22 cellular contexts compared by ENCODE assay signal in genomic region chr15:69562564-69562963, GRCh38.
DNase-seq lines count a peak whose midpoint lies in the region; ATAC-seq and TF ChIP-seq lines count a peak whose summit lies in the region.
"Had no signal": no experiment of that assay in that cellular context is flagged by ENCODE, and none has a peak within 500 bp of the region (broad histone marks: within the 10 kb centered on the region; RNA-seq: fewer than 3 reads in every experiment).

No MANE protein-coding gene starts in this region.

- no peak overlapping the region for H3K4me3 ChIP-seq in body of pancreas
- H3K4me3 ChIP-seq: thyroid gland had no signal

- TF ChIP-seq CTCF in body of pancreas (IDR thresholded peaks at IDR 0.05) (no peak), progenitor cell of endocrine pancreas (IDR thresholded peaks at IDR 0.05; ENCODE audit: unreplicated experiment) (no peak)

- peaks cover 64% of the 10 kb centered on the region for H3K4me1 Mint-ChIP-seq in progenitor cell of endocrine pancreas (ENCODE audit: low read depth)
- H3K4me1 Mint-ChIP-seq: stimulated activated memory B cell treated with anti-CD40 and anti-IgM and Interleukin-4, amounts not matched to agents 10 μg/mL and 1 μg/mL and 100 μg/mL, for 72 hours had no signal

- peaks cover 36% of the 10 kb centered on the region for H3K27me3 Mint-ChIP-seq in progenitor cell of endocrine pancreas

- H3K4me3 Mint-ChIP-seq in progenitor cell of endocrine pancreas (ENCODE audit: low read depth): peak overlapping the region; percentile 56
- H3K4me3 Mint-ChIP-seq: H9; mesothelial cell of epicardium; nephron progenitor cell; stimulated activated memory B cell treated with anti-CD40 and anti-IgM and Interleukin-4, amounts not matched to agents 10 μg/mL and 1 μg/mL and 100 μg/mL, for 72 hours; T-helper 1 cell treated with Interleukin-12 subunit alpha and Interleukin-12 subunit beta and Interleukin-4 antibody, amounts not matched to agents 30 μg/mL and 1 μg/mL, for 36 hours had no signal

- H3K27ac ChIP-seq in body of pancreas: peak overlapping the region; percentile 8 to 61 (median 26)
- H3K27ac ChIP-seq: brain microvascular endothelial cell, thyroid gland had no signal

- H3K9me3 Mint-ChIP-seq in progenitor cell of endocrine pancreas (ENCODE audit: low read depth): no peaks in the 10 kb centered on the region
- H3K9me3 Mint-ChIP-seq: H9; mesothelial cell of epicardium; nephron progenitor cell; stimulated activated memory B cell treated with anti-CD40 and anti-IgM and Interleukin-4, amounts not matched to agents 10 μg/mL and 1 μg/mL and 100 μg/mL, for 72 hours; T-helper 1 cell treated with Interleukin-12 subunit alpha and Interleukin-12 subunit beta and Interleukin-4 antibody, amounts not matched to agents 30 μg/mL and 1 μg/mL, for 36 hours had no signal

- H3K36me3 ChIP-seq in body of pancreas (replicated peaks in 1 of 2; ENCODE audit: insufficient read depth in 1 of 2, low read depth in 2 of 2): no peaks in the 10 kb centered on the region
- H3K36me3 ChIP-seq: brain microvascular endothelial cell, thyroid gland had no signal

- H3K27me3 ChIP-seq in body of pancreas: no peaks in the 10 kb centered on the region
- H3K27me3 ChIP-seq: thyroid gland had no signal

- H3K27ac Mint-ChIP-seq in progenitor cell of endocrine pancreas: peak overlapping the region; percentile 91
- H3K27ac Mint-ChIP-seq: mesothelial cell of epicardium; nephron progenitor cell; stimulated activated memory B cell treated with anti-CD40 and anti-IgM and Interleukin-4, amounts not matched to agents 10 μg/mL and 1 μg/mL and 100 μg/mL, for 72 hours; T-helper 1 cell treated with Interleukin-12 subunit alpha and Interleukin-12 subunit beta and Interleukin-4 antibody, amounts not matched to agents 30 μg/mL and 1 μg/mL, for 36 hours had no signal

- 50 to 55% methylated on average over 4 of the region's 4 CpGs for WGBS in body of pancreas, 2 donors

- peak; percentile 25 for ATAC-seq in body of pancreas
- ATAC-seq in HG02678 (IDR thresholded peaks at IDR 0.05; ENCODE audit: unreplicated experiment): no peak
- ATAC-seq: left cardiac atrium; PC-3; stimulated activated memory B cell treated with anti-CD40 and anti-IgM and Interleukin-4, amounts not matched to agents 10 μg/mL and 1 μg/mL and 100 μg/mL, for 72 hours had no signal

- H3K9me3 ChIP-seq in body of pancreas: no peaks in the 10 kb centered on the region
- H3K9me3 ChIP-seq: thyroid gland had no signal

- intact Hi-C loops in body of pancreas (cut with DNase I): no loop called here

- H3K36me3 Mint-ChIP-seq in progenitor cell of endocrine pancreas (ENCODE audit: insufficient read depth): peaks cover 4% of the 10 kb centered on the region
- H3K36me3 Mint-ChIP-seq: mesothelial cell of epicardium; stimulated activated memory B cell treated with anti-CD40 and anti-IgM and Interleukin-4, amounts not matched to agents 10 μg/mL and 1 μg/mL and 100 μg/mL, for 72 hours had no signal

- no peak for TF ChIP-seq POLR2A in body of pancreas (IDR thresholded peaks at IDR 0.05)

- peak; percentile 89 for DNase-seq in DMS53 (lab: John Stamatoyannopoulos, UW)
- DNase-seq in NCI-H2081 (lab: John Stamatoyannopoulos, UW): peak; percentile 45 to 87
- DNase-seq in body of pancreas: peak in 3 of 4 donors; percentile 26 to 62 (median 47)
- no peak for DNase-seq in progenitor cell of endocrine pancreas (ENCODE audit: low spot score, unreplicated experiment)
- no peak for DNase-seq in NCI-H446 (lab: John Stamatoyannopoulos, UW)
- DNase-seq in NCI-H187 treated with DMSO at 0.1 percent for 48 hours (lab: John Stamatoyannopoulos, UW): no peak
- DNase-seq: activated CD4-positive, alpha-beta T cell treated with anti-CD3 and anti-CD28 coated beads, Interleukin-2, amount 50 U/mL, for 48 hours; activated gamma-delta T cell; AML-193; brain microvascular endothelial cell; H9; left cardiac atrium; NCI-H187; NCI-H82; nephron progenitor cell; PC-3; stimulated activated CD4-positive, alpha-beta T cell treated with anti-CD3 and anti-CD28 coated beads, Interleukin-1b, Interleukin-23, amount 100 ng/mL, for 48 hours; thyroid gland had no signal

- peaks cover 37% of the 10 kb centered on the region for H3K4me1 ChIP-seq in body of pancreas

Comparison
In these comparisons a context has a peak if more than half of its experiments do, and no peak if none do; other contexts are left out.
1. DNase-seq: peak in DMS53 (single experiment), NCI-H2081 (2 of 2) and body of pancreas (3 of 4); none in progenitor cell of endocrine pancreas (single experiment), NCI-H446 (0 of 2) and NCI-H187 treated with DMSO at 0.1 percent for 48 hours (single experiment).